In the genomic region with DNA sequence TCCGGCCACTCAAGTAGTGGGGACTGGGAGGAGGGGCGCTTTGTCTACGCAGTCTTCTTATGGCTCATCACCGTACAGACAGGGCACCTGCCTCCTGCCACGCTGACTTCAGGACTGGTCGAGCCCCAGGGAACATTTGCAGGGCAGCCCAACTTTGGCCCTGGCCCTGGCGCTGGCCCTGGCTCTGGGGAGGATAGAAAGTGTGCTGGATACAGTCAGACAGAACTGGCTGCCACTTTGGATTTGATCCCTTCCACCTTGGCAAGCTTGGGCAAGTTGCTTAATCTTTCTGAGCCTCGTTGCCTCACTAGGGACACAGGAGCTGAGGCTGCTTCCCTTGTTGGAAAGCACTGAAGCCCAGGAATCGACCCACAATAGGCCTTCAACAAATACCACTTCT, we compare ENCODE assay signal across 18 cellular contexts. TPM values are rescaled to one million over a fixed set of nuclear protein-coding genes. Genes with fewer than 3 reads are reported as not detected.
DNase-seq lines count a peak whose midpoint lies in the region; ATAC-seq and TF ChIP-seq lines count a peak whose summit lies in the region.
"Had no signal": no experiment of that assay in that cellular context is flagged by ENCODE, and none has a peak within 500 bp of the region (broad histone marks: within the 10 kb centered on the region; RNA-seq: fewer than 3 reads in every experiment).

No MANE protein-coding gene starts in this region.

- H3K27me3 Mint-ChIP-seq in CD14-positive monocyte (ENCODE audit: low read depth in 3 of 3) = peaks cover 0 to 4% (median 0%) of the 10 kb centered on the region in 3 donors
- H3K27me3 Mint-ChIP-seq in dendritic cell treated with granulocyte-macrophage colony-stimulating factor and Interleukin-4, amounts not matched to agents 40 ng/mL and 50 ng/mL, for 4 days = no peaks in the 10 kb centered on the region
- H3K27me3 Mint-ChIP-seq in naive B cell = no peaks in the 10 kb centered on the region
- no peaks in the 10 kb centered on the region for H3K27me3 Mint-ChIP-seq in naive thymus-derived CD8-positive, alpha-beta T cell
- H3K27me3 Mint-ChIP-seq: activated T-cell treated with anti-CD3 and anti-CD28 coated beads, Interleukin-2, amount 50 U/mL, for 24 hours; IgD-negative memory B cell had no signal

- H3K4me1 Mint-ChIP-seq in CD14-positive monocyte (no peaks in the 10 kb centered on the region), naive B cell (peaks cover 2 to 17% (median 11%) of the 10 kb centered on the region in 3 donors)
- H3K4me1 Mint-ChIP-seq in dendritic cell treated with granulocyte-macrophage colony-stimulating factor and Interleukin-4, amounts not matched to agents 40 ng/mL and 50 ng/mL, for 4 days (ENCODE audit: low read depth) = peaks cover 30% of the 10 kb centered on the region
- H3K4me1 Mint-ChIP-seq in naive thymus-derived CD8-positive, alpha-beta T cell = no peaks in the 10 kb centered on the region
- H3K4me1 Mint-ChIP-seq: IgD-negative memory B cell had no signal

- ATAC-seq in left ventricle myocardium superior = peak; percentile 78
- no peak for ATAC-seq in naive B cell (ENCODE audit: low read depth in 2 of 2)
- ATAC-seq in naive thymus-derived CD8-positive, alpha-beta T cell = no peak
- no peak for ATAC-seq in HG03378 (IDR thresholded peaks at IDR 0.05; ENCODE audit: unreplicated experiment)
- ATAC-seq: left colon had no signal

- DNase-seq in CD14-positive monocyte (ENCODE audit: low spot score) = no peak
- peak; percentile 64 for DNase-seq in left ventricle myocardium superior
- DNase-seq in naive B cell = no peak
- no peak for DNase-seq in naive thymus-derived CD8-positive, alpha-beta T cell
- DNase-seq in stimulated activated CD4-positive, alpha-beta T cell treated with anti-CD3 and anti-CD28 coated beads, Interleukin-15, amount 100 ng/mL, for 24 hours = no peak
- DNase-seq in AML-193 (lab: John Stamatoyannopoulos, UW) = no peak
- DNase-seq: ACHN; activated T-cell treated with anti-CD3 and anti-CD28 coated beads, Interleukin-2, amount 50 U/mL, for 24 hours; amniotic stem cell; Calu3; H7; left colon; NCI-H1105 treated with DMSO at 0.1 percent for 48 hours; NCI-H2029; NCI-H69 had no signal

- H3K4me3 Mint-ChIP-seq in CD14-positive monocyte (no peak overlapping the region), naive B cell (no peak overlapping the region)
- H3K4me3 Mint-ChIP-seq in dendritic cell treated with granulocyte-macrophage colony-stimulating factor and Interleukin-4, amounts not matched to agents 40 ng/mL and 50 ng/mL, for 4 days = no peak overlapping the region
- no peak overlapping the region for H3K4me3 Mint-ChIP-seq in naive thymus-derived CD8-positive, alpha-beta T cell
- H3K4me3 Mint-ChIP-seq: activated T-cell treated with anti-CD3 and anti-CD28 coated beads, Interleukin-2, amount 50 U/mL, for 24 hours; IgD-negative memory B cell had no signal

- intact Hi-C loops in CD14-positive monocyte (cut with micrococcal nuclease) (no loop called here), left ventricle myocardium superior (cut with micrococcal nuclease) (no loop called here)
- intact Hi-C loops in dendritic cell treated with granulocyte-macrophage colony-stimulating factor and Interleukin-4, amounts not matched to agents 40 ng/mL and 50 ng/mL, for 4 days (cut with micrococcal nuclease) = no loop called here

- H3K36me3 Mint-ChIP-seq in CD14-positive monocyte (peaks cover 85% of the 10 kb centered on the region in 2 donors), naive B cell (peaks cover 0 to 41% of the 10 kb centered on the region in 2 donors)
- peaks cover 93% of the 10 kb centered on the region for H3K36me3 Mint-ChIP-seq in dendritic cell treated with granulocyte-macrophage colony-stimulating factor and Interleukin-4, amounts not matched to agents 40 ng/mL and 50 ng/mL, for 4 days (ENCODE audit: low read depth)
- peaks cover 0 to 14% (median 12%) of the 10 kb centered on the region in 3 donors for H3K36me3 Mint-ChIP-seq in naive thymus-derived CD8-positive, alpha-beta T cell
- H3K36me3 Mint-ChIP-seq: IgD-negative memory B cell had no signal

- H3K27ac Mint-ChIP-seq in CD14-positive monocyte (peak overlapping the region in 6 of 7 donors; percentile 26 to 85 (median 52)), naive B cell (peak overlapping the region in 4 of 6 donors; percentile 1 to 34 (median 24))
- H3K27ac Mint-ChIP-seq in dendritic cell treated with granulocyte-macrophage colony-stimulating factor and Interleukin-4, amounts not matched to agents 40 ng/mL and 50 ng/mL, for 4 days = peak overlapping the region; percentile 26
- H3K27ac Mint-ChIP-seq in naive thymus-derived CD8-positive, alpha-beta T cell = no peak overlapping the region
- H3K27ac Mint-ChIP-seq: activated T-cell treated with anti-CD3 and anti-CD28 coated beads, Interleukin-2, amount 50 U/mL, for 24 hours had no signal

- POLR2A ChIA-PET in naive thymus-derived CD8-positive, alpha-beta T cell (lab: Charles Lee) = no interaction called here

- TF ChIP-seq CTCF in CD14-positive monocyte (IDR thresholded peaks at IDR 0.05) = no peak

- H3K9me3 Mint-ChIP-seq in CD14-positive monocyte = no peaks in the 10 kb centered on the region
- H3K9me3 Mint-ChIP-seq in dendritic cell treated with granulocyte-macrophage colony-stimulating factor and Interleukin-4, amounts not matched to agents 40 ng/mL and 50 ng/mL, for 4 days = no peaks in the 10 kb centered on the region
- no peaks in the 10 kb centered on the region for H3K9me3 Mint-ChIP-seq in naive B cell
- H3K9me3 Mint-ChIP-seq in naive thymus-derived CD8-positive, alpha-beta T cell = no peaks in the 10 kb centered on the region
- H3K9me3 Mint-ChIP-seq: activated T-cell treated with anti-CD3 and anti-CD28 coated beads, Interleukin-2, amount 50 U/mL, for 24 hours; IgD-negative memory B cell had no signal

RNA-seq across cellular contexts. Expression of a gene that starts 13.6 kb away (rescaled TPM):
- polyA plus RNA-seq in CD14-positive monocyte = 100 to 1,000 TPM; 149 TPM
- 16.9 TPM for total RNA-seq in left ventricle myocardium superior
- polyA plus RNA-seq in naive B cell (ENCODE audit: low read depth in 6 of 6) = 100 to 1,000 TPM in 2 of 6 donors, 10 to 100 TPM in 4; 70.6 to 109 (median 91.5) TPM
- total RNA-seq in naive thymus-derived CD8-positive, alpha-beta T cell = 1 to 10 TPM; 8.5 to 9.7 TPM
- 1 to 10 TPM; 4.5 to 8.4 (median 5.2) TPM for polyA plus RNA-seq in naive thymus-derived CD8-positive, alpha-beta T cell

Comparison
In these comparisons a context has a peak if more than half of its experiments do, and no peak if none do; other contexts are left out.
1. H3K27ac Mint-ChIP-seq: peak in CD14-positive monocyte (6 of 7), dendritic cell treated with granulocyte-macrophage colony-stimulating factor and Interleukin-4, amounts not matched to agents 40 ng/mL and 50 ng/mL, for 4 days (single experiment) and naive B cell (4 of 6); none in naive thymus-derived CD8-positive, alpha-beta T cell (0 of 10).
2. RNA of a gene that starts 13.6 kb away (polyA plus RNA-seq): 149 TPM in CD14-positive monocyte and 70.6 to 109 TPM in naive B cell; 4.5 to 8.4 TPM in naive thymus-derived CD8-positive, alpha-beta T cell; every median in the first group is over 4 times any median in the second.